In the genomic region with DNA sequence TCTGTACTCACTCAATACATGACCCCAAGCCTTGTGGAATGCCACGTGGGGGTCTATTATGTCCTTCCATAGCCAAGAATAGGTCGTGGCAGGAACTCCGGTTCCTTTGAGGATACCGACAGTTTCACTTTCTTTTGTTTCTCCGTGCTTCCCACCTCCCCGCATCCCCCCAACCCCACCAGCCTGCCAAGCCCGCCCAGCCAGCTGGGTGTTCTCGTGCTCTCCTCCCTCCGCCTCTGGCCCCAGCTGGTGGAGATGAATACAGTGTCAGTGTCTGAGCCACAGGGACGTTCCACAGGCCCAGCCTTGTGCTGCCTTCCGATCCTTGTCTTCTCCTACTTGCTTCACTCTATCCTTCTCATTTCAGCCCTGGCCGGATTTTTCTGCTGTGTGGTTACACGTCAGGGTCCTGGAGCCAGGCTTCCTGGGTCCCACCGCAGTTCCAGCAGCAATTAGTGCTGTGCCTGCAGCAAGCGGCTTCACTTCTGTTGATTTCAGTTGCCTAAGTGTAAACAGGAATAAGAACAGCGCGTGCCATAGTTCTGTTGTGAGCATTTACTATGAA, we compare ENCODE assay signal across 8 cellular contexts. TPM values are rescaled to one million over a fixed set of nuclear protein-coding genes. Genes with fewer than 3 reads are reported as not detected.
DNase-seq lines count a peak whose midpoint lies in the region; ATAC-seq and TF ChIP-seq lines count a peak whose summit lies in the region.

No MANE protein-coding gene starts in this region.

- TF ChIP-seq CTCF in coronary artery (IDR thresholded peaks at IDR 0.05) = no peak

- H3K4me3 ChIP-seq in coronary artery = peak overlapping the region; percentile 57

- peak overlapping the region in 1 of 2 donors; percentile 82 for H3K27ac ChIP-seq in coronary artery

- ATAC-seq in left lobe of liver (peak; percentile 61), GM19351 (IDR thresholded peaks at IDR 0.05; ENCODE audit: unreplicated experiment) (no peak)
- peak; percentile 26 for ATAC-seq in stimulated activated naive CD8-positive, alpha-beta T cell treated with anti-CD3 and anti-CD28 coated beads, Interleukin-15, Interleukin-2, amounts not matched to agents 100 U/mL and 50 U/mL, for 24 hours

- DNase-seq in GM19238 (ENCODE audit: insufficient read length, low spot score) (peak; percentile 59), NOMO-1 treated with DMSO at 0.1 percent for 48 hours (lab: John Stamatoyannopoulos, UW; ENCODE audit: unreplicated experiment) (peak; percentile 30), coronary artery (ENCODE audit: low spot score) (no peak), left lobe of liver (ENCODE audit: low spot score) (peak; percentile 59)
- DNase-seq in stimulated activated naive CD8-positive, alpha-beta T cell treated with anti-CD3 and anti-CD28 coated beads, Interleukin-15, Interleukin-2, amounts not matched to agents 100 U/mL and 50 U/mL, for 24 hours = peak; percentile 48
- no peak for DNase-seq in stimulated activated CD4-positive, alpha-beta T cell treated with anti-CD3 and anti-CD28 coated beads, Interleukin-2, amount 100 ng/mL, for 48 hours
- no peak for DNase-seq in activated CD8-positive, alpha-beta memory T cell treated with anti-CD3 and anti-CD28 coated beads for 24 hours

RNA-seq across cellular contexts. Expression of a gene that starts 4.1 kb away (rescaled TPM):
- 9.0 TPM for total RNA-seq in left lobe of liver

RNA-seq across cellular contexts. Expression of a gene that starts 30.2 kb away (rescaled TPM):
- total RNA-seq in left lobe of liver = not detected

RNA-seq across cellular contexts. Expression of a gene that starts 40.3 kb away (rescaled TPM):
- not detected for total RNA-seq in left lobe of liver

RNA-seq across cellular contexts. Expression of a gene that starts 50.9 kb away (rescaled TPM):
- total RNA-seq in left lobe of liver = 28.3 TPM

Comparison
In these comparisons a context has a peak if more than half of its experiments do, and no peak if none do; other contexts are left out.
1. DNase-seq: peak in GM19238 (single experiment), NOMO-1 treated with DMSO at 0.1 percent for 48 hours (single experiment), left lobe of liver (single experiment) and stimulated activated naive CD8-positive, alpha-beta T cell treated with anti-CD3 and anti-CD28 coated beads, Interleukin-15, Interleukin-2, amounts not matched to agents 100 U/mL and 50 U/mL, for 24 hours (single experiment); none in coronary artery (single experiment), stimulated activated CD4-positive, alpha-beta T cell treated with anti-CD3 and anti-CD28 coated beads, Interleukin-2, amount 100 ng/mL, for 48 hours (0 of 2) and activated CD8-positive, alpha-beta memory T cell treated with anti-CD3 and anti-CD28 coated beads for 24 hours (single experiment).